ENCODE assay signal across 4 cellular contexts in genomic region chr9:29188771-29189170, GRCh38. TPM values are rescaled to one million over a fixed set of nuclear protein-coding genes. Genes with fewer than 3 reads are reported as not detected.
"Had no signal": no experiment of that assay in that cellular context is flagged by ENCODE, and none has a peak within 500 bp of the region (broad histone marks: within the 10 kb centered on the region; RNA-seq: fewer than 3 reads in every experiment).

No MANE protein-coding gene starts in this region.

RNA-seq across cellular contexts. Expression of gene LINGO2, which starts 24.6 kb away (rescaled TPM):
- total RNA-seq: OCI-LY7, Peyer's patch, Right ventricle myocardium inferior, Right ventricle myocardium superior had no signal
